ENCODE assay signal across 1 cellular context in the genomic region with DNA sequence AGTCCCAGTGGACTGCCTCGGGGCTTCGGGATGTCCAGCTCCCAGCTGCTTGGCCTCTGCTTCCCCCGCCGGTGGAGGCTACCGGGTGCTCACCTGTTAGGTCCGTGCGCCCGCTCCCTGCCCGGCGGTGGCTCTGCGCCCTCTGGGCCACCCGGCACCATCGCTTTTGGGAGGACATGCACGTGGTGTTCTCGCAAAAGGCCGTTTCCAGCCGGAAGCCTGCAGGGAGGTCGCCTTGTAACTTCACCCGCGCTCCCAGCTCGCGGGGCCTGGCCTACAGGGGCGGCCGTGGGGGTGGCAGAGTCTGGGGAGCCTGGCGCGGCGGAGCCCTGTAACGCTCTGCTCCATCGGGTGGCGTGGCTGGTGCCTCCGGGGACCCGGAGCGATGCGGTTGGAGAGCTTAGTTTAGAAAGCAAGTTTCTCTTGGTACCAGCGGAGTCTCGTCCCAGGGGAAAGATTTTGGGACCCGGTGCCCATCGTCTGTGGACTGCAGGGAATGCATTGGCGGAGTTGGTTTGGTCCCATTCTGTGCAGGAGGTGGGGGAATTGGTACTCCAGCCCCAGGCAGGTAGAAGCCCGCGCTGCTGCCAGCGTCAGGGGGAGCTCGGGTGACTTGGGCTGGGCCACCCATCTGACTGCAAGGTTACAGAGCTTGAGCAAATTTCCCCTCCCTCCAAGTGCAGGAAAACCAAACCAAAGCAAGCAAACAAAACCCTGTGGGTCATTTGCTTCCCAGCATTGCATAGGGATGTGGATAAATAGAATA.
TF ChIP-seq lines count a peak whose summit lies in the region.

No MANE protein-coding gene starts in this region.

TF ChIP-seq in A549, 52 proteins besides CTCF, POLR2A, EP300 and RAD21 (continued from another document):
- TF ChIP-seq EHMT2 (IDR thresholded peaks at IDR 0.05; ENCODE audit: low read depth) (no peak), CBX2 (IDR thresholded peaks at IDR 0.05; ENCODE audit: borderline replicate concordance, low read depth) (no peak), ZNF302 (CRISPR knock-in tag; IDR thresholded peaks at IDR 0.05) (no peak)
TF ChIP-seq in A549: peak in this region for 3.
